ENCODE assay signal across 9 cellular contexts in genomic region chr6:107866606-107867301, GRCh38. TPM values are rescaled to one million over a fixed set of nuclear protein-coding genes. Genes with fewer than 3 reads are reported as not detected.
DNase-seq lines count a peak whose midpoint lies in the region; ATAC-seq and TF ChIP-seq lines count a peak whose summit lies in the region.
"Had no signal": no experiment of that assay in that cellular context is flagged by ENCODE, and none has a peak within 500 bp of the region (broad histone marks: within the 10 kb centered on the region; RNA-seq: fewer than 3 reads in every experiment).

No MANE protein-coding gene starts in this region.

- H3K4me3 ChIP-seq in heart right ventricle (no peak overlapping the region), upper lobe of left lung (no peak overlapping the region)

- peaks cover 49% of the 10 kb centered on the region for H3K4me1 Mint-ChIP-seq in WTC11

- peaks cover 10% of the 10 kb centered on the region; the same call in 1 of the 2 replicates for H3K36me3 Mint-ChIP-seq in WTC11

- no peaks in the 10 kb centered on the region for H3K27me3 Mint-ChIP-seq in WTC11 (ENCODE audit: low read depth)
- H3K27me3 Mint-ChIP-seq: stimulated activated naive CD8-positive, alpha-beta T cell treated with anti-CD3 and anti-CD28 coated beads, Interleukin-15, Interleukin-2, amounts not matched to agents 100 ng/mL and 50 ng/mL, for 24 hours had no signal

- H3K27ac Mint-ChIP-seq in WTC11, result peak overlapping the region; percentile 66; the same call in 1 of the 2 replicates
- H3K27ac Mint-ChIP-seq: stimulated activated naive CD8-positive, alpha-beta T cell treated with anti-CD3 and anti-CD28 coated beads, Interleukin-15, Interleukin-2, amounts not matched to agents 100 ng/mL and 50 ng/mL, for 24 hours had no signal

- no peaks in the 10 kb centered on the region for H3K9me3 ChIP-seq in heart right ventricle
- H3K9me3 ChIP-seq in upper lobe of left lung, result no peaks in the 10 kb centered on the region

- peak in 8 of 9 donors; percentile 32 to 65 (median 57) for TF ChIP-seq CTCF in heart right ventricle (IDR thresholded peaks at IDR 0.05)
- TF ChIP-seq CTCF in WTC11 (IDR thresholded peaks at IDR 0.05), result no peak; the same call in 1 of the 2 replicates
- TF ChIP-seq CTCF in upper lobe of left lung (IDR thresholded peaks at IDR 0.05), result peak in 4 of 6 experiments; percentile 20 to 39 (median 30)

- TF ChIP-seq EP300 in upper lobe of left lung (IDR thresholded peaks at IDR 0.05), result no peak

- H3K4me1 ChIP-seq in heart right ventricle (peaks cover 0 to 13% (median 0%) of the 10 kb centered on the region in 9 donors), upper lobe of left lung (no peaks in the 10 kb centered on the region)

- no peak overlapping the region for H3K4me3 Mint-ChIP-seq in WTC11
- H3K4me3 Mint-ChIP-seq: stimulated activated naive CD8-positive, alpha-beta T cell treated with anti-CD3 and anti-CD28 coated beads, Interleukin-15, Interleukin-2, amounts not matched to agents 100 ng/mL and 50 ng/mL, for 24 hours had no signal

- H3K27me3 ChIP-seq in heart right ventricle (peaks cover 0 to 13% (median 0%) of the 10 kb centered on the region in 7 donors), upper lobe of left lung (no peaks in the 10 kb centered on the region)

- CTCF ChIA-PET in WTC11 (lab: Charles Lee), result interaction anchor here (0.5 to 2.7 kb wide), 18 partner anchors 9 to 1300 kb away, joined by 3 to 21 read pairs (median 4); no protein-coding TSS in a partner anchor

- H3K36me3 ChIP-seq in heart right ventricle (peaks cover 0 to 39% (median 5%) of the 10 kb centered on the region in 9 donors), upper lobe of left lung (peaks cover 0 to 20% (median 3%) of the 10 kb centered on the region in 4 donors)

- no peak for TF ChIP-seq POLR2A in upper lobe of left lung (IDR thresholded peaks at IDR 0.05)

- WGBS in heart right ventricle, 2 donors, result 49 to 52% methylated on average over 11 of the region's 11 CpGs
- WGBS in upper lobe of left lung, 2 donors, result 45 to 48% methylated on average over 11 of the region's 11 CpGs

- POLR2A ChIA-PET in WTC11 (lab: Charles Lee), result no interaction called here

- intact Hi-C loops in heart right ventricle (cut with DNase I) (no loop called here), Right ventricle myocardium inferior (cut with DNase I) (no loop called here)

- H3K9me3 Mint-ChIP-seq in WTC11, result 0 out of 2 replicates have a peak, but pooled peaks cover under 1% of the 10 kb centered on the region
- H3K9me3 Mint-ChIP-seq: stimulated activated naive CD8-positive, alpha-beta T cell treated with anti-CD3 and anti-CD28 coated beads, Interleukin-15, Interleukin-2, amounts not matched to agents 100 ng/mL and 50 ng/mL, for 24 hours had no signal

- no peak for ATAC-seq in heart right ventricle
- ATAC-seq in Right ventricle myocardium inferior, result no peak
- peak; percentile 51 for ATAC-seq in WTC11
- ATAC-seq in upper lobe of left lung (ENCODE audit: low FRiP score in 2 of 2), result peak in 1 of 2 donors; percentile 31
- no peak for ATAC-seq in HG03469 (IDR thresholded peaks at IDR 0.05; ENCODE audit: unreplicated experiment)

- H3K27ac ChIP-seq in heart right ventricle, result no peak overlapping the region
- H3K27ac ChIP-seq in upper lobe of left lung, result no peak overlapping the region

- DNase-seq in heart right ventricle (no peak), Right ventricle myocardium inferior (ENCODE audit: missing footprints) (no peak), MV-4-11 (lab: John Stamatoyannopoulos, UW) (peak; percentile 29), WTC11 (ENCODE audit: low spot score) (no peak), inferior parietal cortex (ENCODE audit: extremely low spot score) (peak; percentile 77), upper lobe of left lung (no peak), islet precursor cell (no peak)

TF ChIP-seq in WTC11, 78 proteins besides CTCF, POLR2A, EP300 and RAD21:
- TF ChIP-seq ZNF121 (CRISPR knock-in tag; IDR thresholded peaks at IDR 0.05) (peak; percentile 94), TP53 (CRISPR knock-in tag; IDR thresholded peaks at IDR 0.05) (no peak), NFYB (CRISPR knock-in tag; conservative IDR thresholded peaks at IDR 0.05; ENCODE audit: low read depth) (no peak), E2F1 (CRISPR knock-in tag; IDR thresholded peaks at IDR 0.05) (no peak)
- TF ChIP-seq, protein P1, sequence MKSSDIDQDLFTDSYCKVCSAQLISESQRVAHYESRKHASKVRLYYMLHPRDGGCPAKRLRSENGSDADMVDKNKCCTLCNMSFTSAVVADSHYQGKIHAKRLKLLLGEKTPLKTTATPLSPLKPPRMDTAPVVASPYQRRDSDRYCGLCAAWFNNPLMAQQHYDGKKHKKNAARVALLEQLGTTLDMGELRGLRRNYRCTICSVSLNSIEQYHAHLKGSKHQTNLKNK (CRISPR knock-in tag; IDR thresholded peaks at IDR 0.05), result no peak
- TF ChIP-seq, protein P2, sequence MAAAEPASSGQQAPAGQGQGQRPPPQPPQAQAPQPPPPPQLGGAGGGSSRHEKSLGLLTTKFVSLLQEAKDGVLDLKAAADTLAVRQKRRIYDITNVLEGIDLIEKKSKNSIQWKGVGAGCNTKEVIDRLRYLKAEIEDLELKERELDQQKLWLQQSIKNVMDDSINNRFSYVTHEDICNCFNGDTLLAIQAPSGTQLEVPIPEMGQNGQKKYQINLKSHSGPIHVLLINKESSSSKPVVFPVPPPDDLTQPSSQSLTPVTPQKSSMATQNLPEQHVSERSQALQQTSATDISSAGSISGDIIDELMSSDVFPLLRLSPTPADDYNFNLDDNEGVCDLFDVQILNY (CRISPR knock-in tag; IDR thresholded peaks at IDR 0.05), result no peak

RNA-seq across cellular contexts. Expression of gene SCML4, which starts 42.6 kb away (rescaled TPM):
- total RNA-seq in heart right ventricle (under 1 TPM in 5 of 10 donors, not detected in 5; 0.17 to 0.86 (median 0.44) TPM), Right ventricle myocardium inferior (0.11 TPM), WTC11 (2021) (not detected in 3 replicates), upper lobe of left lung (10 to 100 TPM in 1 of 6 donors, 1 to 10 TPM in 5; 2.4 to 22.0 (median 5.8) TPM)
- polyA plus RNA-seq in heart right ventricle, result under 1 TPM; 0.06 to 0.15 TPM

Comparison
In these comparisons a context has a peak if more than half of its experiments do, and no peak if none do; other contexts are left out.
1. DNase-seq: peak in MV-4-11 (single experiment) and inferior parietal cortex (single experiment); none in heart right ventricle (0 of 2), Right ventricle myocardium inferior (single experiment), WTC11 (single experiment), upper lobe of left lung (0 of 2) and islet precursor cell (single experiment).